ENCODE assay signal across 1 cellular context in the genomic region with DNA sequence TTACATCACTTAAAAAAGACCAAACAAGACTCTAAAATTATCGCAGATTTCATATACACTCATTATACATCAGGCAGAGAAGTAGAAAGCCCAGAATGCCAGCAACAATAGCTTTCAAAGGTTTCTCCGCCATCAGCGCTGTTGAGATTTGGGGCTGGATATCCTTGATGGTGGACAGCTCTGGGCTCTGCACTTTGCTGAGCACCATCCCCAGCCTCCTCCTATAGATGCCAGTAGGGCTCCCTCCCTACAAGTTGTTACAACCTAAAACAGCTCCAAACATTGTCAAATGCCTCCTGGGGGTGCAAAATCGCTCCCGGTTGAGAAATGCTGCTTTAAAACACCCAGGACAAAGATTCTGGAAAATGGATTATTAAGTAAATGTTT.
TF ChIP-seq lines count a peak whose summit lies in the region.

No MANE protein-coding gene starts in this region.

TF ChIP-seq in GM23338, 12 proteins besides CTCF, POLR2A, EP300 and RAD21 (continued from another document):
- TF ChIP-seq ZNF331 (CRISPR knock-in tag; IDR thresholded peaks at IDR 0.05; ENCODE audit: low read depth) (no peak), POLR2AphosphoS5 (IDR thresholded peaks at IDR 0.05; ENCODE audit: low read depth) (no peak), ZNF114 (CRISPR knock-in tag; IDR thresholded peaks at IDR 0.05) (no peak), CREB1 (CRISPR knock-in tag; IDR thresholded peaks at IDR 0.05; ENCODE audit: low read depth) (no peak), NANOG (IDR thresholded peaks at IDR 0.05; ENCODE audit: borderline replicate concordance) (no peak)
- TF ChIP-seq, protein P1, sequence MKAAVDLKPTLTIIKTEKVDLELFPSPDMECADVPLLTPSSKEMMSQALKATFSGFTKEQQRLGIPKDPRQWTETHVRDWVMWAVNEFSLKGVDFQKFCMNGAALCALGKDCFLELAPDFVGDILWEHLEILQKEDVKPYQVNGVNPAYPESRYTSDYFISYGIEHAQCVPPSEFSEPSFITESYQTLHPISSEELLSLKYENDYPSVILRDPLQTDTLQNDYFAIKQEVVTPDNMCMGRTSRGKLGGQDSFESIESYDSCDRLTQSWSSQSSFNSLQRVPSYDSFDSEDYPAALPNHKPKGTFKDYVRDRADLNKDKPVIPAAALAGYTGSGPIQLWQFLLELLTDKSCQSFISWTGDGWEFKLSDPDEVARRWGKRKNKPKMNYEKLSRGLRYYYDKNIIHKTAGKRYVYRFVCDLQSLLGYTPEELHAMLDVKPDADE (IDR thresholded peaks at IDR 0.05) = no peak
- TF ChIP-seq, protein P2, sequence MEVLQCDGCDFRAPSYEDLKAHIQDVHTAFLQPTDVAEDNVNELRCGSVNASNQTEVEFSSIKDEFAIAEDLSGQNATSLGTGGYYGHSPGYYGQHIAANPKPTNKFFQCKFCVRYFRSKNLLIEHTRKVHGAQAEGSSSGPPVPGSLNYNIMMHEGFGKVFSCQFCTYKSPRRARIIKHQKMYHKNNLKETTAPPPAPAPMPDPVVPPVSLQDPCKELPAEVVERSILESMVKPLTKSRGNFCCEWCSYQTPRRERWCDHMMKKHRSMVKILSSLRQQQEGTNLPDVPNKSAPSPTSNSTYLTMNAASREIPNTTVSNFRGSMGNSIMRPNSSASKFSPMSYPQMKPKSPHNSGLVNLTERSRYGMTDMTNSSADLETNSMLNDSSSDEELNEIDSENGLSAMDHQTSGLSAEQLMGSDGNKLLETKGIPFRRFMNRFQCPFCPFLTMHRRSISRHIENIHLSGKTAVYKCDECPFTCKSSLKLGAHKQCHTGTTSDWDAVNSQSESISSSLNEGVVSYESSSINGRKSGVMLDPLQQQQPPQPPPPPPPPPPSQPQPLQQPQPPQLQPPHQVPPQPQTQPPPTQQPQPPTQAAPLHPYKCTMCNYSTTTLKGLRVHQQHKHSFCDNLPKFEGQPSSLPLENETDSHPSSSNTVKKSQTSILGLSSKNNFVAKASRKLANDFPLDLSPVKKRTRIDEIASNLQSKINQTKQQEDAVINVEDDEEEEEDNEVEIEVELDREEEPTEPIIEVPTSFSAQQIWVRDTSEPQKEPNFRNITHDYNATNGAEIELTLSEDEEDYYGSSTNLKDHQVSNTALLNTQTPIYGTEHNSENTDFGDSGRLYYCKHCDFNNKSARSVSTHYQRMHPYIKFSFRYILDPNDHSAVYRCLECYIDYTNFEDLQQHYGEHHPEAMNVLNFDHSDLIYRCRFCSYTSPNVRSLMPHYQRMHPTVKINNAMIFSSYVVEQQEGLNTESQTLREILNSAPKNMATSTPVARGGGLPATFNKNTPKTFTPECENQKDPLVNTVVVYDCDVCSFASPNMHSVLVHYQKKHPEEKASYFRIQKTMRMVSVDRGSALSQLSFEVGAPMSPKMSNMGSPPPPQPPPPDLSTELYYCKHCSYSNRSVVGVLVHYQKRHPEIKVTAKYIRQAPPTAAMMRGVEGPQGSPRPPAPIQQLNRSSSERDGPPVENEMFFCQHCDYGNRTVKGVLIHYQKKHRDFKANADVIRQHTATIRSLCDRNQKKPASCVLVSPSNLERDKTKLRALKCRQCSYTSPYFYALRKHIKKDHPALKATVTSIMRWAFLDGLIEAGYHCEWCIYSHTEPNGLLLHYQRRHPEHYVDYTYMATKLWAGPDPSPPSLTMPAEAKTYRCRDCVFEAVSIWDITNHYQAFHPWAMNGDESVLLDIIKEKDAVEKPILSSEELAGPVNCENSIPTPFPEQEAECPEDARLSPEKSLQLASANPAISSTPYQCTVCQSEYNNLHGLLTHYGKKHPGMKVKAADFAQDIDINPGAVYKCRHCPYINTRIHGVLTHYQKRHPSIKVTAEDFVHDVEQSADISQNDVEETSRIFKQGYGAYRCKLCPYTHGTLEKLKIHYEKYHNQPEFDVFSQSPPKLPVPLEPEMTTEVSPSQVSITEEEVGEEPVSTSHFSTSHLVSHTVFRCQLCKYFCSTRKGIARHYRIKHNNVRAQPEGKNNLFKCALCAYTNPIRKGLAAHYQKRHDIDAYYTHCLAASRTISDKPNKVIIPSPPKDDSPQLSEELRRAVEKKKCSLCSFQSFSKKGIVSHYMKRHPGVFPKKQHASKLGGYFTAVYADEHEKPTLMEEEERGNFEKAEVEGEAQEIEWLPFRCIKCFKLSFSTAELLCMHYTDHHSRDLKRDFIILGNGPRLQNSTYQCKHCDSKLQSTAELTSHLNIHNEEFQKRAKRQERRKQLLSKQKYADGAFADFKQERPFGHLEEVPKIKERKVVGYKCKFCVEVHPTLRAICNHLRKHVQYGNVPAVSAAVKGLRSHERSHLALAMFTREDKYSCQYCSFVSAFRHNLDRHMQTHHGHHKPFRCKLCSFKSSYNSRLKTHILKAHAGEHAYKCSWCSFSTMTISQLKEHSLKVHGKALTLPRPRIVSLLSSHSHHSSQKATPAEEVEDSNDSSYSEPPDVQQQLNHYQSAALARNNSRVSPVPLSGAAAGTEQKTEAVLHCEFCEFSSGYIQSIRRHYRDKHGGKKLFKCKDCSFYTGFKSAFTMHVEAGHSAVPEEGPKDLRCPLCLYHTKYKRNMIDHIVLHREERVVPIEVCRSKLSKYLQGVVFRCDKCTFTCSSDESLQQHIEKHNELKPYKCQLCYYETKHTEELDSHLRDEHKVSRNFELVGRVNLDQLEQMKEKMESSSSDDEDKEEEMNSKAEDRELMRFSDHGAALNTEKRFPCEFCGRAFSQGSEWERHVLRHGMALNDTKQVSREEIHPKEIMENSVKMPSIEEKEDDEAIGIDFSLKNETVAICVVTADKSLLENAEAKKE (CRISPR knock-in tag; IDR thresholded peaks at IDR 0.05) = no peak
